1 cellular context compared by ENCODE assay signal in the genomic region with DNA sequence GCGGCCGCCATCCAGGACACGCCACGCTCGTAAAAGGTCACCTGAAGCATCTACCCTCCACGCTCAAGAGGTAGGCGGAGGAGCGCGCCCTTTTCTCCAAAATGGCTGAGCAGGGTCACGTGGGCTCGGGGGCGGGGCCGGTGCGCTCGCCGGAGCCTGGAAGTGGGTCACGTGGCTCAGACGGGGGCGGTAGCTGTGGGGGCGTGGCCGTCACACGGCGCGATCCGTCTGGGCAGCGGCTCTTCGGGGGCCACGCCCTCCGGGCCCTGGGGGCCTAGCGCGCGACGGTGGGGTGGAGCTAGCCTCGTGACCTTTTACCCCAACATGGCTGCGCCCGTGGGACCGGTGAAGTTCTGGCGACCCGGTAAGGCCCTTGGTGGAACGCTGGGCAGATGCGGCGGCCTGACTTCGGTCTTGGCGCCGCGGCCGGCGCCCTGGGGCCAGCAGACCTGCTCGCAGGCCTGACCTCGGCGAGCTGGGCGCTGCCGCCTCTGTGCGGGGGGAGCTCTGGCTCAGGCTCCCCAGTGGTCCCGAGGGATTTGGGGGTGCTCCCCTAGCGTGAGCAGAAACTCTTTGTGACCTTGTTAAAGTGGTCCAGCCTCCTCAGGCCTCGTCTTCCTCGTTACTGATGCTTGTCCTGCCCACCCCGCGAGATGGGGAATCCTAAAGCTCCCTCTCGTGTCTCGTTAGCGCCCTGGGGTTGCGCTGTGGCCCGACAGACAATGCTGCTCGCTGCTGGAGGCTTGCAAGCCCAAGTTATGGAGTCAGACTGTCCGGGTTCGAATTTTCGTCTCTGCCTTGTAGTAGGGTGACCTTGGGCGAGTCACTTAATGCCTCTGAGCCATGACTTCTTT.
TF ChIP-seq lines count a peak whose summit lies in the region.

A gene with protein sequence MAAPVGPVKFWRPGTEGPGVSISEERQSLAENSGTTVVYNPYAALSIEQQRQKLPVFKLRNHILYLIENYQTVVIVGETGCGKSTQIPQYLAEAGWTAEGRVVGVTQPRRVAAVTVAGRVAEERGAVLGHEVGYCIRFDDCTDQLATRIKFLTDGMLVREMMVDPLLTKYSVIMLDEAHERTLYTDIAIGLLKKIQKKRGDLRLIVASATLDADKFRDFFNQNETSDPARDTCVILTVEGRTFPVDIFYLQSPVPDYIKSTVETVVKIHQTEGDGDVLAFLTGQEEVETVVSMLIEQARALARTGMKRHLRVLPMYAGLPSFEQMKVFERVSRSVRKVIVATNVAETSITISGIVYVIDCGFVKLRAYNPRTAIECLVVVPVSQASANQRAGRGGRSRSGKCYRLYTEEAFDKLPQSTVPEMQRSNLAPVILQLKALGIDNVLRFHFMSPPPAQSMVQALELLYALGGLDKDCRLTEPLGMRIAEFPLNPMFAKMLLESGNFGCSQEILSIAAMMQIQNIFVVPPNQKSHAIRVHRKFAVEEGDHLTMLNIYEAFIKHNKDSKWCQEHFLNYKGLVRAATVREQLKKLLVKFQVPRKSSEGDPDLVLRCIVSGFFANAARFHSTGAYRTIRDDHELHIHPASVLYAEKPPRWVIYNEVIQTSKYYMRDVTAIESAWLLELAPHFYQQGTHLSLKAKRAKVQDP (plus strand): TSS at position 301 of the 854 bp plus-strand sequence. CDS start 24 bp downstream, at position 325.

TF ChIP-seq in K562, 482 proteins besides CTCF, POLR2A, EP300 and RAD21 (continued from another document and continues in another):
- TF ChIP-seq, protein P1, sequence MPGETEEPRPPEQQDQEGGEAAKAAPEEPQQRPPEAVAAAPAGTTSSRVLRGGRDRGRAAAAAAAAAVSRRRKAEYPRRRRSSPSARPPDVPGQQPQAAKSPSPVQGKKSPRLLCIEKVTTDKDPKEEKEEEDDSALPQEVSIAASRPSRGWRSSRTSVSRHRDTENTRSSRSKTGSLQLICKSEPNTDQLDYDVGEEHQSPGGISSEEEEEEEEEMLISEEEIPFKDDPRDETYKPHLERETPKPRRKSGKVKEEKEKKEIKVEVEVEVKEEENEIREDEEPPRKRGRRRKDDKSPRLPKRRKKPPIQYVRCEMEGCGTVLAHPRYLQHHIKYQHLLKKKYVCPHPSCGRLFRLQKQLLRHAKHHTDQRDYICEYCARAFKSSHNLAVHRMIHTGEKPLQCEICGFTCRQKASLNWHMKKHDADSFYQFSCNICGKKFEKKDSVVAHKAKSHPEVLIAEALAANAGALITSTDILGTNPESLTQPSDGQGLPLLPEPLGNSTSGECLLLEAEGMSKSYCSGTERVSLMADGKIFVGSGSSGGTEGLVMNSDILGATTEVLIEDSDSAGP (CRISPR knock-in tag; IDR thresholded peaks at IDR 0.05), result no peak
- TF ChIP-seq POLR2B (IDR thresholded peaks at IDR 0.05; ENCODE audit: low read depth, partially characterized antibody) (no peak), NR4A1 (CRISPR knock-in tag; IDR thresholded peaks at IDR 0.05) (no peak), NR4A1 (tag; IDR thresholded peaks at IDR 0.05) (0 out of 2 replicates have a peak, but pooled peaks have one; percentile 22), KAT7 (CRISPR knock-in tag; IDR thresholded peaks at IDR 0.05; ENCODE audit: borderline replicate concordance) (peak; percentile 20; the same call in 1 of the 2 replicates), TCF3 (CRISPR knock-in tag; IDR thresholded peaks at IDR 0.05) (0 out of 2 replicates have a peak, but pooled peaks have one; percentile 15), GATA2 (CRISPR knock-in tag; IDR thresholded peaks at IDR 0.05) (no peak), POLR2H (tag; IDR thresholded peaks at IDR 0.05; ENCODE audit: low read depth) (peak; percentile 77; the same call in 1 of the 2 replicates), MAFK (IDR thresholded peaks at IDR 0.05; ENCODE audit: low read length) (no peak), RB1 (IDR thresholded peaks at IDR 0.05; ENCODE audit: low read depth) (peak; percentile 94), ZNF699 (CRISPR knock-in tag; IDR thresholded peaks at IDR 0.05; ENCODE audit: insufficient replicate concordance) (no peak), RFX5 (IDR thresholded peaks at IDR 0.05; ENCODE audit: low read depth, low read length) (no peak), HMGN3 (IDR thresholded peaks at IDR 0.05; ENCODE audit: borderline replicate concordance, extremely low read depth, insufficient read length, low read depth, low read length) (peak; percentile 89), ZNF778 (CRISPR knock-in tag; IDR thresholded peaks at IDR 0.05) (no peak), HCFC1 (IDR thresholded peaks at IDR 0.05; ENCODE audit: low read depth, low read length) (peak; percentile 69), CXXC5 (CRISPR knock-in tag; IDR thresholded peaks at IDR 0.05) (peak; percentile 90), DMBX1 (CRISPR knock-in tag; IDR thresholded peaks at IDR 0.05; ENCODE audit: borderline replicate concordance) (no peak), ZNF347 (CRISPR knock-in tag; IDR thresholded peaks at IDR 0.05; ENCODE audit: low read depth) (no peak), ZNF174 (CRISPR knock-in tag; IDR thresholded peaks at IDR 0.05) (no peak), TCF7L2 (IDR thresholded peaks at IDR 0.05; ENCODE audit: low read depth, low read length) (no peak), SNIP1 (IDR thresholded peaks at IDR 0.05; ENCODE audit: low read depth) (no peak), FIP1L1 (IDR thresholded peaks at IDR 0.05; ENCODE audit: low read depth, low read length, poor library complexity, severe bottlenecking) (peak; percentile 68), NEUROD1 (IDR thresholded peaks at IDR 0.05; ENCODE audit: borderline replicate concordance, low read depth, low read length, partially characterized antibody) (peak; percentile 17), HLTF (IDR thresholded peaks at IDR 0.05) (no peak; the same call in 1 of the 2 replicates), ZNF707 (CRISPR knock-in tag; conservative IDR thresholded peaks at IDR 0.05) (no peak), NR1H2 (CRISPR knock-in tag; IDR thresholded peaks at IDR 0.05) (no peak)
- TF ChIP-seq, protein P2, sequence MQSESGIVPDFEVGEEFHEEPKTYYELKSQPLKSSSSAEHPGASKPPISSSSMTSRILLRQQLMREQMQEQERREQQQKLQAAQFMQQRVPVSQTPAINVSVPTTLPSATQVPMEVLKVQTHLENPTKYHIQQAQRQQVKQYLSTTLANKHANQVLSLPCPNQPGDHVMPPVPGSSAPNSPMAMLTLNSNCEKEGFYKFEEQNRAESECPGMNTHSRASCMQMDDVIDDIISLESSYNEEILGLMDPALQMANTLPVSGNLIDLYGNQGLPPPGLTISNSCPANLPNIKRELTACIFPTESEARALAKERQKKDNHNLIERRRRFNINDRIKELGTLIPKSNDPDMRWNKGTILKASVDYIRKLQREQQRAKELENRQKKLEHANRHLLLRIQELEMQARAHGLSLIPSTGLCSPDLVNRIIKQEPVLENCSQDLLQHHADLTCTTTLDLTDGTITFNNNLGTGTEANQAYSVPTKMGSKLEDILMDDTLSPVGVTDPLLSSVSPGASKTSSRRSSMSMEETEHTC (IDR thresholded peaks at IDR 0.05), result peak; percentile 82; the same call in 1 of the 2 replicates
- TF ChIP-seq, protein P3, sequence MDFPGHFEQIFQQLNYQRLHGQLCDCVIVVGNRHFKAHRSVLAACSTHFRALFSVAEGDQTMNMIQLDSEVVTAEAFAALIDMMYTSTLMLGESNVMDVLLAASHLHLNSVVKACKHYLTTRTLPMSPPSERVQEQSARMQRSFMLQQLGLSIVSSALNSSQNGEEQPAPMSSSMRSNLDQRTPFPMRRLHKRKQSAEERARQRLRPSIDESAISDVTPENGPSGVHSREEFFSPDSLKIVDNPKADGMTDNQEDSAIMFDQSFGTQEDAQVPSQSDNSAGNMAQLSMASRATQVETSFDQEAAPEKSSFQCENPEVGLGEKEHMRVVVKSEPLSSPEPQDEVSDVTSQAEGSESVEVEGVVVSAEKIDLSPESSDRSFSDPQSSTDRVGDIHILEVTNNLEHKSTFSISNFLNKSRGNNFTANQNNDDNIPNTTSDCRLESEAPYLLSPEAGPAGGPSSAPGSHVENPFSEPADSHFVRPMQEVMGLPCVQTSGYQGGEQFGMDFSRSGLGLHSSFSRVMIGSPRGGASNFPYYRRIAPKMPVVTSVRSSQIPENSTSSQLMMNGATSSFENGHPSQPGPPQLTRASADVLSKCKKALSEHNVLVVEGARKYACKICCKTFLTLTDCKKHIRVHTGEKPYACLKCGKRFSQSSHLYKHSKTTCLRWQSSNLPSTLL (IDR thresholded peaks at IDR 0.05), result no peak
- TF ChIP-seq, protein P4, sequence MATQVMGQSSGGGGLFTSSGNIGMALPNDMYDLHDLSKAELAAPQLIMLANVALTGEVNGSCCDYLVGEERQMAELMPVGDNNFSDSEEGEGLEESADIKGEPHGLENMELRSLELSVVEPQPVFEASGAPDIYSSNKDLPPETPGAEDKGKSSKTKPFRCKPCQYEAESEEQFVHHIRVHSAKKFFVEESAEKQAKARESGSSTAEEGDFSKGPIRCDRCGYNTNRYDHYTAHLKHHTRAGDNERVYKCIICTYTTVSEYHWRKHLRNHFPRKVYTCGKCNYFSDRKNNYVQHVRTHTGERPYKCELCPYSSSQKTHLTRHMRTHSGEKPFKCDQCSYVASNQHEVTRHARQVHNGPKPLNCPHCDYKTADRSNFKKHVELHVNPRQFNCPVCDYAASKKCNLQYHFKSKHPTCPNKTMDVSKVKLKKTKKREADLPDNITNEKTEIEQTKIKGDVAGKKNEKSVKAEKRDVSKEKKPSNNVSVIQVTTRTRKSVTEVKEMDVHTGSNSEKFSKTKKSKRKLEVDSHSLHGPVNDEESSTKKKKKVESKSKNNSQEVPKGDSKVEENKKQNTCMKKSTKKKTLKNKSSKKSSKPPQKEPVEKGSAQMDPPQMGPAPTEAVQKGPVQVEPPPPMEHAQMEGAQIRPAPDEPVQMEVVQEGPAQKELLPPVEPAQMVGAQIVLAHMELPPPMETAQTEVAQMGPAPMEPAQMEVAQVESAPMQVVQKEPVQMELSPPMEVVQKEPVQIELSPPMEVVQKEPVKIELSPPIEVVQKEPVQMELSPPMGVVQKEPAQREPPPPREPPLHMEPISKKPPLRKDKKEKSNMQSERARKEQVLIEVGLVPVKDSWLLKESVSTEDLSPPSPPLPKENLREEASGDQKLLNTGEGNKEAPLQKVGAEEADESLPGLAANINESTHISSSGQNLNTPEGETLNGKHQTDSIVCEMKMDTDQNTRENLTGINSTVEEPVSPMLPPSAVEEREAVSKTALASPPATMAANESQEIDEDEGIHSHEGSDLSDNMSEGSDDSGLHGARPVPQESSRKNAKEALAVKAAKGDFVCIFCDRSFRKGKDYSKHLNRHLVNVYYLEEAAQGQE (CRISPR knock-in tag; IDR thresholded peaks at IDR 0.05; ENCODE audit: low read depth), result peak; percentile 4; the same call in 1 of the 2 replicates
- TF ChIP-seq, protein P5, sequence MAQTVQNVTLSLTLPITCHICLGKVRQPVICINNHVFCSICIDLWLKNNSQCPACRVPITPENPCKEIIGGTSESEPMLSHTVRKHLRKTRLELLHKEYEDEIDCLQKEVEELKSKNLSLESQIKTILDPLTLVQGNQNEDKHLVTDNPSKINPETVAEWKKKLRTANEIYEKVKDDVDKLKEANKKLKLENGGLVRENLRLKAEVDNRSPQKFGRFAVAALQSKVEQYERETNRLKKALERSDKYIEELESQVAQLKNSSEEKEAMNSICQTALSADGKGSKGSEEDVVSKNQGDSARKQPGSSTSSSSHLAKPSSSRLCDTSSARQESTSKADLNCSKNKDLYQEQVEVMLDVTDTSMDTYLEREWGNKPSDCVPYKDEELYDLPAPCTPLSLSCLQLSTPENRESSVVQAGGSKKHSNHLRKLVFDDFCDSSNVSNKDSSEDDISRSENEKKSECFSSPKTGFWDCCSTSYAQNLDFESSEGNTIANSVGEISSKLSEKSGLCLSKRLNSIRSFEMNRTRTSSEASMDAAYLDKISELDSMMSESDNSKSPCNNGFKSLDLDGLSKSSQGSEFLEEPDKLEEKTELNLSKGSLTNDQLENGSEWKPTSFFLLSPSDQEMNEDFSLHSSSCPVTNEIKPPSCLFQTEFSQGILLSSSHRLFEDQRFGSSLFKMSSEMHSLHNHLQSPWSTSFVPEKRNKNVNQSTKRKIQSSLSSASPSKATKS (CRISPR knock-in tag; IDR thresholded peaks at IDR 0.05), result no peak
- TF ChIP-seq, protein P6, sequence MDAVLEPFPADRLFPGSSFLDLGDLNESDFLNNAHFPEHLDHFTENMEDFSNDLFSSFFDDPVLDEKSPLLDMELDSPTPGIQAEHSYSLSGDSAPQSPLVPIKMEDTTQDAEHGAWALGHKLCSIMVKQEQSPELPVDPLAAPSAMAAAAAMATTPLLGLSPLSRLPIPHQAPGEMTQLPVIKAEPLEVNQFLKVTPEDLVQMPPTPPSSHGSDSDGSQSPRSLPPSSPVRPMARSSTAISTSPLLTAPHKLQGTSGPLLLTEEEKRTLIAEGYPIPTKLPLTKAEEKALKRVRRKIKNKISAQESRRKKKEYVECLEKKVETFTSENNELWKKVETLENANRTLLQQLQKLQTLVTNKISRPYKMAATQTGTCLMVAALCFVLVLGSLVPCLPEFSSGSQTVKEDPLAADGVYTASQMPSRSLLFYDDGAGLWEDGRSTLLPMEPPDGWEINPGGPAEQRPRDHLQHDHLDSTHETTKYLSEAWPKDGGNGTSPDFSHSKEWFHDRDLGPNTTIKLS (IDR thresholded peaks at IDR 0.05; ENCODE audit: borderline replicate concordance, low read depth), result 0 out of 2 replicates have a peak, but pooled peaks have one; percentile 38
- TF ChIP-seq, protein P7, sequence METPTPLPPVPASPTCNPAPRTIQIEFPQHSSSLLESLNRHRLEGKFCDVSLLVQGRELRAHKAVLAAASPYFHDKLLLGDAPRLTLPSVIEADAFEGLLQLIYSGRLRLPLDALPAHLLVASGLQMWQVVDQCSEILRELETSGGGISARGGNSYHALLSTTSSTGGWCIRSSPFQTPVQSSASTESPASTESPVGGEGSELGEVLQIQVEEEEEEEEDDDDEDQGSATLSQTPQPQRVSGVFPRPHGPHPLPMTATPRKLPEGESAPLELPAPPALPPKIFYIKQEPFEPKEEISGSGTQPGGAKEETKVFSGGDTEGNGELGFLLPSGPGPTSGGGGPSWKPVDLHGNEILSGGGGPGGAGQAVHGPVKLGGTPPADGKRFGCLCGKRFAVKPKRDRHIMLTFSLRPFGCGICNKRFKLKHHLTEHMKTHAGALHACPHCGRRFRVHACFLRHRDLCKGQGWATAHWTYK (CRISPR knock-in tag; IDR thresholded peaks at IDR 0.05), result no peak
- TF ChIP-seq, protein P8, sequence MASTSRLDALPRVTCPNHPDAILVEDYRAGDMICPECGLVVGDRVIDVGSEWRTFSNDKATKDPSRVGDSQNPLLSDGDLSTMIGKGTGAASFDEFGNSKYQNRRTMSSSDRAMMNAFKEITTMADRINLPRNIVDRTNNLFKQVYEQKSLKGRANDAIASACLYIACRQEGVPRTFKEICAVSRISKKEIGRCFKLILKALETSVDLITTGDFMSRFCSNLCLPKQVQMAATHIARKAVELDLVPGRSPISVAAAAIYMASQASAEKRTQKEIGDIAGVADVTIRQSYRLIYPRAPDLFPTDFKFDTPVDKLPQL (IDR thresholded peaks at IDR 0.05; ENCODE audit: extremely low read depth, insufficient read length), result no peak
- TF ChIP-seq, protein P9, sequence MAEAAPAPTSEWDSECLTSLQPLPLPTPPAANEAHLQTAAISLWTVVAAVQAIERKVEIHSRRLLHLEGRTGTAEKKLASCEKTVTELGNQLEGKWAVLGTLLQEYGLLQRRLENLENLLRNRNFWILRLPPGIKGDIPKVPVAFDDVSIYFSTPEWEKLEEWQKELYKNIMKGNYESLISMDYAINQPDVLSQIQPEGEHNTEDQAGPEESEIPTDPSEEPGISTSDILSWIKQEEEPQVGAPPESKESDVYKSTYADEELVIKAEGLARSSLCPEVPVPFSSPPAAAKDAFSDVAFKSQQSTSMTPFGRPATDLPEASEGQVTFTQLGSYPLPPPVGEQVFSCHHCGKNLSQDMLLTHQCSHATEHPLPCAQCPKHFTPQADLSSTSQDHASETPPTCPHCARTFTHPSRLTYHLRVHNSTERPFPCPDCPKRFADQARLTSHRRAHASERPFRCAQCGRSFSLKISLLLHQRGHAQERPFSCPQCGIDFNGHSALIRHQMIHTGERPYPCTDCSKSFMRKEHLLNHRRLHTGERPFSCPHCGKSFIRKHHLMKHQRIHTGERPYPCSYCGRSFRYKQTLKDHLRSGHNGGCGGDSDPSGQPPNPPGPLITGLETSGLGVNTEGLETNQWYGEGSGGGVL (CRISPR knock-in tag; IDR thresholded peaks at IDR 0.05), result no peak
